In the genomic region with DNA sequence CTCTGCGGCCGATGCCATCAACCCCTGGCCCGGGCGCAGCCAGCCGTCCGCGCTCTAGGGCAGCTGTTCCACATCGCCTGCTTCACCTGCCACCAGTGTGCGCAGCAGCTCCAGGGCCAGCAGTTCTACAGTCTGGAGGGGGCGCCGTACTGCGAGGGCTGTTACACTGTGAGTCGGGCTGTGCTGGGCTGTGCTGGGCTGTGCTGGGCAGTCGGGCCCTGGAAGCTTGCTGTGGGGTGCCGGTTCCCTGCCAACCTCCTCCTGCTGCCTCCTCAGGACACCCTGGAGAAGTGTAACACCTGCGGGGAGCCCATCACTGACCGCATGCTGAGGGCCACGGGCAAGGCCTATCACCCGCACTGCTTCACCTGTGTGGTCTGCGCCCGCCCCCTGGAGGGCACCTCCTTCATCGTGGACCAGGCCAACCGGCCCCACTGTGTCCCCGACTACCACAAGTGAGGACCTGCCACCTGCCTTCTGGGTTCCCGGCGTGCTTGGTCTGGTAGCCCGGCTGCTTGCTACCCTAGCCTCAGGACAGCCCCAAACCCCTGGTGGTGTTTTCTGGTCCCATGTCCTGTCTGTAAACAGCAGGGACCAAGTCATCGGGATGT, we compare ENCODE assay signal across 19 cellular contexts. TPM values are rescaled to one million over a fixed set of nuclear protein-coding genes. Genes with fewer than 3 reads are reported as not detected.
A peak's percentile ranks its signal among the peaks of the same experiment; 100 is the strongest.
DNase-seq lines count a peak whose midpoint lies in the region; ATAC-seq and TF ChIP-seq lines count a peak whose summit lies in the region.
"Had no signal": no experiment of that assay in that cellular context is flagged by ENCODE, and none has a peak within 500 bp of the region (broad histone marks: within the 10 kb centered on the region; RNA-seq: fewer than 3 reads in every experiment).

No MANE protein-coding gene starts in this region.

- peak overlapping the region; percentile 20 for H3K27ac Mint-ChIP-seq in dendritic cell treated with granulocyte-macrophage colony-stimulating factor and Interleukin-4, amounts not matched to agents 40 ng/mL and 50 ng/mL, for 4 days
- H3K27ac Mint-ChIP-seq: activated B cell treated with CpG ODN at 0.5 μM for 24 hours; T-helper 1 cell treated with Interleukin-12 subunit alpha and Interleukin-12 subunit beta and Interleukin-4 antibody, amounts not matched to agents 30 μg/mL and 1 μg/mL, for 36 hours had no signal

- H3K4me1 ChIP-seq in HEK293 (ENCODE audit: control insufficient read depth, insufficient read depth, low read length), result no peaks in the 10 kb centered on the region
- H3K4me1 ChIP-seq in neutrophil (ENCODE audit: control insufficient read depth in 1 of 2, insufficient read depth in 1 of 2, low read depth in 1 of 2, low read length in 1 of 2), result peaks cover 53 to 62% of the 10 kb centered on the region in 2 experiments

- no peaks in the 10 kb centered on the region for H3K36me3 Mint-ChIP-seq in dendritic cell treated with granulocyte-macrophage colony-stimulating factor and Interleukin-4, amounts not matched to agents 40 ng/mL and 50 ng/mL, for 4 days (ENCODE audit: low read depth)

- CTCF ChIA-PET in HEK293 (lab: Yijun Ruan, JAX), result interaction anchor here (0.6 to 0.8 kb wide), 3 partner anchors 9 to 100 kb away, joined by 3 read pairs; a partner anchor contains a TSS

- H3K27ac ChIP-seq in HEK293 (ENCODE audit: extremely low read depth, low read depth, low read length) (no peak overlapping the region), neutrophil (peak overlapping the region; percentile 97), WERI-Rb-1 (no peak overlapping the region)
- H3K27ac ChIP-seq: ovary, thyroid gland had no signal

- H3K9me3 Mint-ChIP-seq in dendritic cell treated with granulocyte-macrophage colony-stimulating factor and Interleukin-4, amounts not matched to agents 40 ng/mL and 50 ng/mL, for 4 days, result no peaks in the 10 kb centered on the region
- H3K9me3 Mint-ChIP-seq: activated B cell treated with CpG ODN at 0.5 μM for 24 hours; brain; T-helper 1 cell treated with Interleukin-12 subunit alpha and Interleukin-12 subunit beta and Interleukin-4 antibody, amounts not matched to agents 30 μg/mL and 1 μg/mL, for 36 hours had no signal

- no peak for TF ChIP-seq CTCF in HEK293 (tag by site-specific recombination; IDR thresholded peaks at IDR 0.05)
- TF ChIP-seq CTCF in neutrophil (IDR thresholded peaks at IDR 0.05), result no peak
- TF ChIP-seq CTCF in WERI-Rb-1 (IDR thresholded peaks at IDR 0.05; ENCODE audit: low read depth, low read length), result no peak

- ATAC-seq in GM19463 (IDR thresholded peaks at IDR 0.05; ENCODE audit: unreplicated experiment), result no peak

- H3K27me3 ChIP-seq in neutrophil, result no peaks in the 10 kb centered on the region
- no peaks in the 10 kb centered on the region for H3K27me3 ChIP-seq in WERI-Rb-1 (ENCODE audit: insufficient read depth, low read depth, severe bottlenecking)
- H3K27me3 ChIP-seq: ovary, thyroid gland had no signal

- H3K4me3 Mint-ChIP-seq in dendritic cell treated with granulocyte-macrophage colony-stimulating factor and Interleukin-4, amounts not matched to agents 40 ng/mL and 50 ng/mL, for 4 days, result no peak overlapping the region
- H3K4me3 Mint-ChIP-seq: activated B cell treated with CpG ODN at 0.5 μM for 24 hours; brain; T-helper 1 cell treated with Interleukin-12 subunit alpha and Interleukin-12 subunit beta and Interleukin-4 antibody, amounts not matched to agents 30 μg/mL and 1 μg/mL, for 36 hours had no signal

- intact Hi-C loops in dendritic cell treated with granulocyte-macrophage colony-stimulating factor and Interleukin-4, amounts not matched to agents 40 ng/mL and 50 ng/mL, for 4 days (cut with micrococcal nuclease), result no loop called here

- H3K4me1 Mint-ChIP-seq in dendritic cell treated with granulocyte-macrophage colony-stimulating factor and Interleukin-4, amounts not matched to agents 40 ng/mL and 50 ng/mL, for 4 days (ENCODE audit: low read depth), result peaks cover 54% of the 10 kb centered on the region
- H3K4me1 Mint-ChIP-seq: activated B cell treated with CpG ODN at 0.5 μM for 24 hours, brain had no signal

- POLR2A ChIA-PET in HEK293 (lab: Yijun Ruan, JAX), result no interaction called here

- peaks cover 5 to 87% of the 10 kb centered on the region in 2 experiments; a peak in 2 of 3 replicates for H3K36me3 ChIP-seq in HEK293 (ENCODE audit: control insufficient read depth in 2 of 2, insufficient read depth in 1 of 2, low read length in 2 of 2)
- H3K36me3 ChIP-seq in neutrophil, result peaks cover 100% of the 10 kb centered on the region
- peaks cover 13% of the 10 kb centered on the region for H3K36me3 ChIP-seq in WERI-Rb-1
- H3K36me3 ChIP-seq: ovary had no signal

- H3K4me3 ChIP-seq in HEK293 (ENCODE audit: low read depth, low read length), result no peak overlapping the region
- no peak overlapping the region for H3K4me3 ChIP-seq in neutrophil (ENCODE audit: low read depth in 1 of 2, low read length in 1 of 2)
- H3K4me3 ChIP-seq in WERI-Rb-1 (ENCODE audit: low read depth, low read length), result no peak overlapping the region
- H3K4me3 ChIP-seq: ovary, thyroid gland had no signal

- H3K9me3 ChIP-seq in HEK293 (ENCODE audit: control insufficient read depth, insufficient read depth, low read depth, low read length) (no peaks in the 10 kb centered on the region), neutrophil (peaks cover 2% of the 10 kb centered on the region), WERI-Rb-1 (ENCODE audit: severe bottlenecking) (no peaks in the 10 kb centered on the region)
- H3K9me3 ChIP-seq: ovary, thyroid gland had no signal

- H3K27me3 Mint-ChIP-seq in dendritic cell treated with granulocyte-macrophage colony-stimulating factor and Interleukin-4, amounts not matched to agents 40 ng/mL and 50 ng/mL, for 4 days, result no peaks in the 10 kb centered on the region
- H3K27me3 Mint-ChIP-seq: activated B cell treated with CpG ODN at 0.5 μM for 24 hours, brain had no signal

- peak; percentile 23 for DNase-seq in Daoy (ENCODE audit: low read depth)
- DNase-seq in WERI-Rb-1, result no peak
- no peak for DNase-seq in SHP77 (lab: John Stamatoyannopoulos, UW)
- DNase-seq: activated B cell treated with CpG ODN at 0.5 μM for 24 hours; activated gamma-delta T cell treated with Interleukin-2 at 50 U/mL for 16 hours; KBM-7; NCI-H1092 treated with DMSO at 0.1 percent for 48 hours; ovary; RPMI8226; stimulated activated CD4-positive, alpha-beta T cell treated with anti-CD3 and anti-CD28 coated beads, Interleukin-4, amount 100 ng/mL, for 1 hour; stimulated activated CD8-positive, alpha-beta memory T cell treated with anti-CD3 and anti-CD28 coated beads, Interleukin-4, amount 100 ng/mL, for 48 hours; thyroid gland had no signal

TF ChIP-seq in HEK293, 187 proteins besides CTCF, POLR2A, EP300 and RAD21:
- TF ChIP-seq GLIS2 (tag by site-specific recombination; IDR thresholded peaks at IDR 0.05) (peak; percentile 29; the same call in 1 of the 2 replicates), ZFP69B (tag by site-specific recombination; IDR thresholded peaks at IDR 0.05) (no peak), ZIC2 (tag by site-specific recombination; IDR thresholded peaks at IDR 0.05) (peak; percentile 46; the same call in 1 of the 2 replicates)

RNA-seq across cellular contexts. Expression of a gene that starts 7.5 kb away (rescaled TPM):
- total RNA-seq in Daoy (2014; rRNA removed; shearing (Covaris generic)), result 121 and 128 TPM in 2 replicates

RNA-seq across cellular contexts. Expression of a gene that starts 20.1 kb away (rescaled TPM):
- total RNA-seq in Daoy (2014; rRNA removed; shearing (Covaris generic)), result 0.09 TPM in 1 of 2 replicates, not detected in the other
- total RNA-seq: activated B cell treated with CpG ODN at 0.5 μM for 24 hours had no signal

RNA-seq across cellular contexts. Expression of a gene that starts 26.1 kb away (rescaled TPM):
- total RNA-seq in Daoy (2014; rRNA removed; shearing (Covaris generic)), result 2.2 and 4.0 TPM in 2 replicates
- total RNA-seq: activated B cell treated with CpG ODN at 0.5 μM for 24 hours had no signal

RNA-seq across cellular contexts. Expression of a gene that starts 54.7 kb away (rescaled TPM):
- not detected in 2 replicates for total RNA-seq in Daoy (2014; rRNA removed; shearing (Covaris generic))
- total RNA-seq: activated B cell treated with CpG ODN at 0.5 μM for 24 hours; activated CD8-positive, alpha-beta memory T cell treated with anti-CD3 and anti-CD28 coated beads for 36 hours; thyroid gland had no signal
